ENCODE assay signal across 1 cellular context in genomic region chr11:46604796-46605195, GRCh38.
TF ChIP-seq lines count a peak whose summit lies in the region.

No MANE protein-coding gene starts in this region.

TF ChIP-seq in GM12878, 131 proteins besides CTCF, POLR2A, EP300 and RAD21 (continued from another document):
- no peak for TF ChIP-seq SREBF2 (IDR thresholded peaks at IDR 0.05; ENCODE audit: low read length)
- no peak for TF ChIP-seq EZH2 (IDR thresholded peaks at IDR 0.05; ENCODE audit: borderline replicate concordance, control insufficient read depth, low read depth, low read length)
- TF ChIP-seq, protein P1, sequence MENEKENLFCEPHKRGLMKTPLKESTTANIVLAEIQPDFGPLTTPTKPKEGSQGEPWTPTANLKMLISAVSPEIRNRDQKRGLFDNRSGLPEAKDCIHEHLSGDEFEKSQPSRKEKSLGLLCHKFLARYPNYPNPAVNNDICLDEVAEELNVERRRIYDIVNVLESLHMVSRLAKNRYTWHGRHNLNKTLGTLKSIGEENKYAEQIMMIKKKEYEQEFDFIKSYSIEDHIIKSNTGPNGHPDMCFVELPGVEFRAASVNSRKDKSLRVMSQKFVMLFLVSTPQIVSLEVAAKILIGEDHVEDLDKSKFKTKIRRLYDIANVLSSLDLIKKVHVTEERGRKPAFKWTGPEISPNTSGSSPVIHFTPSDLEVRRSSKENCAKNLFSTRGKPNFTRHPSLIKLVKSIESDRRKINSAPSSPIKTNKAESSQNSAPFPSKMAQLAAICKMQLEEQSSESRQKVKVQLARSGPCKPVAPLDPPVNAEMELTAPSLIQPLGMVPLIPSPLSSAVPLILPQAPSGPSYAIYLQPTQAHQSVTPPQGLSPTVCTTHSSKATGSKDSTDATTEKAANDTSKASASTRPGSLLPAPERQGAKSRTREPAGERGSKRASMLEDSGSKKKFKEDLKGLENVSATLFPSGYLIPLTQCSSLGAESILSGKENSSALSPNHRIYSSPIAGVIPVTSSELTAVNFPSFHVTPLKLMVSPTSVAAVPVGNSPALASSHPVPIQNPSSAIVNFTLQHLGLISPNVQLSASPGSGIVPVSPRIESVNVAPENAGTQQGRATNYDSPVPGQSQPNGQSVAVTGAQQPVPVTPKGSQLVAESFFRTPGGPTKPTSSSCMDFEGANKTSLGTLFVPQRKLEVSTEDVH (IDR thresholded peaks at IDR 0.05; ENCODE audit: low read depth, partially characterized antibody), result no peak
- TF ChIP-seq ZNF622 (IDR thresholded peaks at IDR 0.05), result no peak
- no peak for TF ChIP-seq YBX1 (IDR thresholded peaks at IDR 0.05)
- TF ChIP-seq SUPT20H (IDR thresholded peaks at IDR 0.05; ENCODE audit: borderline replicate concordance, control insufficient read depth, low read depth, low read length), result no peak
- no peak for TF ChIP-seq ZNF217 (IDR thresholded peaks at IDR 0.05)
- TF ChIP-seq TCF12 (IDR thresholded peaks at IDR 0.05; ENCODE audit: low read depth, low read length), result no peak
- no peak for TF ChIP-seq TCF7 (IDR thresholded peaks at IDR 0.05; ENCODE audit: borderline replicate concordance)
- no peak for TF ChIP-seq FOXM1 (IDR thresholded peaks at IDR 0.05; ENCODE audit: low read depth, low read length)
- TF ChIP-seq, protein P2, sequence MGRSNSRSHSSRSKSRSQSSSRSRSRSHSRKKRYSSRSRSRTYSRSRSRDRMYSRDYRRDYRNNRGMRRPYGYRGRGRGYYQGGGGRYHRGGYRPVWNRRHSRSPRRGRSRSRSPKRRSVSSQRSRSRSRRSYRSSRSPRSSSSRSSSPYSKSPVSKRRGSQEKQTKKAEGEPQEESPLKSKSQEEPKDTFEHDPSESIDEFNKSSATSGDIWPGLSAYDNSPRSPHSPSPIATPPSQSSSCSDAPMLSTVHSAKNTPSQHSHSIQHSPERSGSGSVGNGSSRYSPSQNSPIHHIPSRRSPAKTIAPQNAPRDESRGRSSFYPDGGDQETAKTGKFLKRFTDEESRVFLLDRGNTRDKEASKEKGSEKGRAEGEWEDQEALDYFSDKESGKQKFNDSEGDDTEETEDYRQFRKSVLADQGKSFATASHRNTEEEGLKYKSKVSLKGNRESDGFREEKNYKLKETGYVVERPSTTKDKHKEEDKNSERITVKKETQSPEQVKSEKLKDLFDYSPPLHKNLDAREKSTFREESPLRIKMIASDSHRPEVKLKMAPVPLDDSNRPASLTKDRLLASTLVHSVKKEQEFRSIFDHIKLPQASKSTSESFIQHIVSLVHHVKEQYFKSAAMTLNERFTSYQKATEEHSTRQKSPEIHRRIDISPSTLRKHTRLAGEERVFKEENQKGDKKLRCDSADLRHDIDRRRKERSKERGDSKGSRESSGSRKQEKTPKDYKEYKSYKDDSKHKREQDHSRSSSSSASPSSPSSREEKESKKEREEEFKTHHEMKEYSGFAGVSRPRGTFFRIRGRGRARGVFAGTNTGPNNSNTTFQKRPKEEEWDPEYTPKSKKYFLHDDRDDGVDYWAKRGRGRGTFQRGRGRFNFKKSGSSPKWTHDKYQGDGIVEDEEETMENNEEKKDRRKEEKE (IDR thresholded peaks at IDR 0.05), result no peak
